Comparison of ENCODE assay signal across 1 cellular context in the genomic region with DNA sequence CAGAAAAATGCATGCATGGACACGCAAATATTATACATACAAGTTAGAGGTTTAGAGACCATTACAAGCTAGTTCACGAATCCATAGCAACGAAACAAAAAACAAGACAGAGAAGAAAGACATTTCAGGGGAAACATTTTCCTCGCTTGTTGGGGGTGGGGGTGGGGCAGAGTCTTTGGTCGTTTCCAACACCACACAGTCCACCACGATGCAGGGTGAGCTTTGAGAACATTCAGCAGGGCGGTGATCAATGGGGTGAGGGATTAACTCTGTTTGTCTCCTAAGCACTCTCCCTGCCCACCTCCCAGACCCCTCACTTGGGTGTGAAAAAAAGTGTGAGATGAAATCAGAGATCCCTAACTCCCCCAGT.
TF ChIP-seq lines count a peak whose summit lies in the region.

No MANE protein-coding gene starts in this region.

TF ChIP-seq in K562, 482 proteins besides CTCF, POLR2A, EP300 and RAD21 (continued from another document):
- TF ChIP-seq ZNF445 (CRISPR knock-in tag; IDR thresholded peaks at IDR 0.05; ENCODE audit: low read depth) (no peak), CHD1 (IDR thresholded peaks at IDR 0.05; ENCODE audit: low read length) (no peak), ZSCAN32 (CRISPR knock-in tag; IDR thresholded peaks at IDR 0.05) (no peak), MEF2D (tag; conservative IDR thresholded peaks at IDR 0.05; ENCODE audit: low read depth) (no peak), SP2 (IDR thresholded peaks at IDR 0.05; ENCODE audit: extremely low read depth, low read depth, low read length, poor library complexity, severe bottlenecking) (no peak), ZNF75A (CRISPR knock-in tag; IDR thresholded peaks at IDR 0.05) (no peak), ZNF41 (CRISPR knock-in tag; conservative IDR thresholded peaks at IDR 0.05) (no peak), TEAD4 (IDR thresholded peaks at IDR 0.05; ENCODE audit: low read length) (no peak), TEAD4 (CRISPR knock-in tag; IDR thresholded peaks at IDR 0.05; ENCODE audit: borderline replicate concordance) (no peak), ATF7 (IDR thresholded peaks at IDR 0.05) (no peak), TCF3 (CRISPR knock-in tag; IDR thresholded peaks at IDR 0.05) (no peak)
- TF ChIP-seq, protein P1, sequence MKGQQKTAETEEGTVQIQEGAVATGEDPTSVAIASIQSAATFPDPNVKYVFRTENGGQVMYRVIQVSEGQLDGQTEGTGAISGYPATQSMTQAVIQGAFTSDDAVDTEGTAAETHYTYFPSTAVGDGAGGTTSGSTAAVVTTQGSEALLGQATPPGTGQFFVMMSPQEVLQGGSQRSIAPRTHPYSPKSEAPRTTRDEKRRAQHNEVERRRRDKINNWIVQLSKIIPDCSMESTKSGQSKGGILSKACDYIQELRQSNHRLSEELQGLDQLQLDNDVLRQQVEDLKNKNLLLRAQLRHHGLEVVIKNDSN (CRISPR knock-in tag; IDR thresholded peaks at IDR 0.05), result no peak
- TF ChIP-seq, protein P2, sequence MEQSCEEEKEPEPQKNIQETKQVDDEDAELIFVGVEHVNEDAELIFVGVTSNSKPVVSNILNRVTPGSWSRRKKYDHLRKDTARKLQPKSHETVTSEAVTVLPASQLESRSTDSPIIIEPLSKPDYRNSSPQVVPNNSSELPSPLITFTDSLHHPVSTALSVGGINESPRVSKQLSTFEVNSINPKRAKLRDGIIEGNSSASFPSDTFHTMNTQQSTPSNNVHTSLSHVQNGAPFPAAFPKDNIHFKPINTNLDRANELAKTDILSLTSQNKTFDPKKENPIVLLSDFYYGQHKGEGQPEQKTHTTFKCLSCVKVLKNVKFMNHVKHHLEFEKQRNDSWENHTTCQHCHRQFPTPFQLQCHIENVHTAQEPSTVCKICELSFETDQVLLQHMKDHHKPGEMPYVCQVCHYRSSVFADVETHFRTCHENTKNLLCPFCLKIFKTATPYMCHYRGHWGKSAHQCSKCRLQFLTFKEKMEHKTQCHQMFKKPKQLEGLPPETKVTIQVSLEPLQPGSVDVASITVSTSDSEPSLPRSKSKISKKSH (CRISPR knock-in tag; IDR thresholded peaks at IDR 0.05), result no peak
